22 cellular contexts compared by ENCODE assay signal in genomic region chr1:77018386-77019156, GRCh38.
A peak's percentile ranks its signal among the peaks of the same experiment; 100 is the strongest.
DNase-seq lines count a peak whose midpoint lies in the region; ATAC-seq, FAIRE-seq and TF ChIP-seq lines count a peak whose summit lies in the region.
"Had no signal": no experiment of that assay in that cellular context is flagged by ENCODE, and none has a peak within 500 bp of the region (broad histone marks: within the 10 kb centered on the region; RNA-seq: fewer than 3 reads in every experiment).

No MANE protein-coding gene starts in this region.

- H3K4me3 Mint-ChIP-seq in endodermal cell: no peak overlapping the region
- H3K4me3 Mint-ChIP-seq: activated B cell treated with CpG ODN at 0.5 μM for 24 hours; activated CD8-positive, alpha-beta T cell treated with anti-CD3 and anti-CD28 coated beads for 36 hours; activated T-cell treated with anti-CD3 and anti-CD28 coated beads, Interleukin-2, amount 50 U/mL, for 4 hours; immature natural killer cell; stimulated activated memory B cell treated with anti-CD40 and anti-IgM and Interleukin-4, amounts not matched to agents 10 μg/mL and 1 μg/mL and 100 μg/mL, for 72 hours; T-helper 17 cell had no signal

- peaks cover 2% of the 10 kb centered on the region for H3K36me3 Mint-ChIP-seq in endodermal cell (ENCODE audit: low read depth)
- H3K36me3 Mint-ChIP-seq: immature natural killer cell; stimulated activated memory B cell treated with anti-CD40 and anti-IgM and Interleukin-4, amounts not matched to agents 10 μg/mL and 1 μg/mL and 100 μg/mL, for 72 hours had no signal

- H3K27me3 ChIP-seq in endodermal cell (ENCODE audit: control insufficient read depth, insufficient read depth, low read length, poor library complexity, severe bottlenecking) (no peaks in the 10 kb centered on the region), smooth muscle cell (ENCODE audit: low read depth) (no peaks in the 10 kb centered on the region)
- H3K27me3 ChIP-seq: ascending aorta, SJCRH30 had no signal

- TF ChIP-seq CTCF in endodermal cell (conservative IDR thresholded peaks at IDR 0.05): no peak
- no peak for TF ChIP-seq CTCF in smooth muscle cell (IDR thresholded peaks at IDR 0.05; ENCODE audit: borderline replicate concordance, insufficient read depth, poor library complexity, severe bottlenecking)

- no peak for ATAC-seq in GM18858 (IDR thresholded peaks at IDR 0.05; ENCODE audit: unreplicated experiment)
- no peak for ATAC-seq in HG03175 (IDR thresholded peaks at IDR 0.05; ENCODE audit: unreplicated experiment)
- ATAC-seq: activated CD8-positive, alpha-beta T cell treated with anti-CD3 and anti-CD28 coated beads for 36 hours; activated T-cell treated with anti-CD3 and anti-CD28 coated beads, Interleukin-2, amount 50 U/mL, for 4 hours; K562; stimulated activated memory B cell treated with anti-CD40 and anti-IgM and Interleukin-4, amounts not matched to agents 10 μg/mL and 1 μg/mL and 100 μg/mL, for 72 hours; T-helper 17 cell had no signal

- no peaks in the 10 kb centered on the region for H3K36me3 ChIP-seq in endodermal cell (ENCODE audit: control insufficient read depth, insufficient read depth, low read length)
- H3K36me3 ChIP-seq in smooth muscle cell (ENCODE audit: low read depth): no peaks in the 10 kb centered on the region
- H3K36me3 ChIP-seq: ascending aorta, SJCRH30 had no signal

- H3K4me1 ChIP-seq in endodermal cell (ENCODE audit: control insufficient read depth, insufficient read depth, low read length) (no peaks in the 10 kb centered on the region), smooth muscle cell (ENCODE audit: low read depth) (peaks cover 13% of the 10 kb centered on the region)
- H3K4me1 ChIP-seq: ascending aorta, SJCRH30 had no signal

- H3K27ac ChIP-seq in endodermal cell (ENCODE audit: low read depth, low read length) (no peak overlapping the region), smooth muscle cell (ENCODE audit: low read depth) (no peak overlapping the region)
- H3K27ac ChIP-seq: 22Rv1, ascending aorta, SJCRH30 had no signal

- H3K79me2 ChIP-seq in smooth muscle cell (ENCODE audit: low read depth): no peaks in the 10 kb centered on the region

- H3K4me1 Mint-ChIP-seq in endodermal cell: peaks cover 10% of the 10 kb centered on the region
- H3K4me1 Mint-ChIP-seq: activated B cell treated with CpG ODN at 0.5 μM for 24 hours; immature natural killer cell; stimulated activated memory B cell treated with anti-CD40 and anti-IgM and Interleukin-4, amounts not matched to agents 10 μg/mL and 1 μg/mL and 100 μg/mL, for 72 hours had no signal

- H3K4me2 ChIP-seq in smooth muscle cell: peak overlapping the region; percentile 6

- no peak overlapping the region for H3K9ac ChIP-seq in endodermal cell (ENCODE audit: extremely low read depth, low read length, poor library complexity, severe bottlenecking)
- no peak overlapping the region for H3K9ac ChIP-seq in smooth muscle cell (ENCODE audit: low read depth)

- no peaks in the 10 kb centered on the region for H3K9me3 ChIP-seq in endodermal cell (ENCODE audit: control insufficient read depth, low read length)
- no peaks in the 10 kb centered on the region for H3K9me3 ChIP-seq in smooth muscle cell (replicated peaks; ENCODE audit: low read depth)
- H3K9me3 ChIP-seq: ascending aorta, SJCRH30 had no signal

- H4K20me1 ChIP-seq in smooth muscle cell (ENCODE audit: low read depth): peaks cover 11% of the 10 kb centered on the region

- no peaks in the 10 kb centered on the region for H3K9me3 Mint-ChIP-seq in endodermal cell
- H3K9me3 Mint-ChIP-seq: activated B cell treated with CpG ODN at 0.5 μM for 24 hours; activated CD8-positive, alpha-beta T cell treated with anti-CD3 and anti-CD28 coated beads for 36 hours; activated T-cell treated with anti-CD3 and anti-CD28 coated beads, Interleukin-2, amount 50 U/mL, for 4 hours; immature natural killer cell; stimulated activated memory B cell treated with anti-CD40 and anti-IgM and Interleukin-4, amounts not matched to agents 10 μg/mL and 1 μg/mL and 100 μg/mL, for 72 hours had no signal

- no peak overlapping the region for H3K27ac Mint-ChIP-seq in endodermal cell
- H3K27ac Mint-ChIP-seq: activated B cell treated with CpG ODN at 0.5 μM for 24 hours; activated CD8-positive, alpha-beta T cell treated with anti-CD3 and anti-CD28 coated beads for 36 hours; immature natural killer cell; stimulated activated memory B cell treated with anti-CD40 and anti-IgM and Interleukin-4, amounts not matched to agents 10 μg/mL and 1 μg/mL and 100 μg/mL, for 72 hours; T-helper 17 cell had no signal

- H3K4me3 ChIP-seq in endodermal cell (ENCODE audit: low read length) (no peak overlapping the region), smooth muscle cell (no peak overlapping the region)
- H3K4me3 ChIP-seq: ascending aorta, K562, SJCRH30 had no signal

- peak; percentile 42 for DNase-seq in DMS 273 (lab: John Stamatoyannopoulos, UW; ENCODE audit: unreplicated experiment)
- no peak for DNase-seq in DMS 273 treated with DMSO at 0.1 percent for 48 hours (lab: John Stamatoyannopoulos, UW)
- DNase-seq in NCI-H524 (lab: John Stamatoyannopoulos, UW): peak; percentile 68 to 81
- peak; percentile 59 for DNase-seq in endodermal cell
- no peak for DNase-seq in smooth muscle cell (lab: John Stamatoyannopoulos, UW; ENCODE audit: unreplicated experiment)
- DNase-seq in urothelium cell line (ENCODE audit: low spot score): no peak
- DNase-seq: activated B cell treated with CpG ODN at 0.5 μM for 24 hours; activated CD8-positive, alpha-beta T cell treated with anti-CD3 and anti-CD28 coated beads for 36 hours; activated naive CD4-positive, alpha-beta T cell treated with anti-CD3 and anti-CD28 coated beads, Interleukin-2, amount 50 U/mL, for 16 hours; activated T-cell treated with anti-CD3 and anti-CD28 coated beads, Interleukin-2, amount 50 U/mL, for 4 hours; effector CD8-positive, alpha-beta T cell; immature natural killer cell; NCI-H2029; NCI-H526 treated with DMSO at 0.1 percent for 48 hours; T-helper 17 cell had no signal

- H3F3A ChIP-seq in smooth muscle cell (ENCODE audit: low read depth): no peaks in the 10 kb centered on the region

- no peaks in the 10 kb centered on the region for H3K27me3 Mint-ChIP-seq in endodermal cell (ENCODE audit: insufficient read depth)
- H3K27me3 Mint-ChIP-seq: activated B cell treated with CpG ODN at 0.5 μM for 24 hours; activated CD8-positive, alpha-beta T cell treated with anti-CD3 and anti-CD28 coated beads for 36 hours had no signal

- WGBS in endodermal cell (ENCODE audit: insufficient coverage in 1 of 2, insufficient read length in 1 of 2), 2 experiments: 76 to 77% methylated on average over 2 to 3 of the region's 3 CpGs
- WGBS in smooth muscle cell (ENCODE audit: low lambda C conversion rate): 22% methylated on average over 3 of the region's 3 CpGs

- FAIRE-seq in urothelium cell line (lab: Jason Lieb, UNC): no peak
- FAIRE-seq: K562 had no signal

- no peak overlapping the region for H2AFZ ChIP-seq in smooth muscle cell (ENCODE audit: low read depth)

Comparison
In these comparisons a context has a peak if more than half of its experiments do, and no peak if none do; other contexts are left out.
1. DNase-seq: peak in DMS 273 (single experiment), NCI-H524 (2 of 2) and endodermal cell (single experiment); none in DMS 273 treated with DMSO at 0.1 percent for 48 hours (single experiment), smooth muscle cell (single experiment) and urothelium cell line (single experiment).